ENCODE assay signal across 11 cellular contexts in genomic region chr22:42364641-42365336, GRCh38.
DNase-seq lines count a peak whose midpoint lies in the region; ATAC-seq, FAIRE-seq and TF ChIP-seq lines count a peak whose summit lies in the region.
"Had no signal": no experiment of that assay in that cellular context is flagged by ENCODE, and none has a peak within 500 bp of the region (broad histone marks: within the 10 kb centered on the region; RNA-seq: fewer than 3 reads in every experiment).

No MANE protein-coding gene starts in this region.

- no peaks in the 10 kb centered on the region for H3K36me3 Mint-ChIP-seq in astrocyte (ENCODE audit: low read depth, unreplicated experiment)

- TF ChIP-seq CTCF in HEK293 (tag by site-specific recombination; IDR thresholded peaks at IDR 0.05) (no peak), astrocyte (IDR thresholded peaks at IDR 0.05; ENCODE audit: insufficient read depth, low read depth, low read length) (no peak), gastrocnemius medialis (IDR thresholded peaks at IDR 0.05 in 4 of 5, conservative IDR thresholded peaks at IDR 0.05 in 1 of 5) (no peak)

- no peak overlapping the region for H3K4me3 Mint-ChIP-seq in astrocyte (ENCODE audit: unreplicated experiment)

- H3K4me3 ChIP-seq in HEK293 (ENCODE audit: low read depth, low read length), result no peak overlapping the region
- no peak overlapping the region for H3K4me3 ChIP-seq in astrocyte (ENCODE audit: insufficient read depth, low read depth, low read length)
- no peak overlapping the region for H3K4me3 ChIP-seq in gastrocnemius medialis
- H3K4me3 ChIP-seq: mucosa of descending colon had no signal

- H3K27me3 ChIP-seq in astrocyte (ENCODE audit: insufficient read depth, low read length) (peaks cover 26% of the 10 kb centered on the region), gastrocnemius medialis (peaks cover 10 to 18% (median 15%) of the 10 kb centered on the region in 3 donors)

- no peak for FAIRE-seq in astrocyte (lab: Jason Lieb, UNC)
- FAIRE-seq in frontal cortex (lab: Jason Lieb, UNC), result no peak

- H3K27ac ChIP-seq in HEK293 (ENCODE audit: extremely low read depth, low read depth, low read length), result peak overlapping the region; percentile 63
- no peak overlapping the region for H3K27ac ChIP-seq in astrocyte (ENCODE audit: low read depth, low read length)
- H3K27ac ChIP-seq in gastrocnemius medialis, result peak overlapping the region; percentile 27 to 50 (median 34)

- ATAC-seq in left ventricle myocardium superior, result peak; percentile 5
- no peak for ATAC-seq in gastrocnemius medialis
- ATAC-seq in HG02798 (IDR thresholded peaks at IDR 0.05; ENCODE audit: poor library complexity, unreplicated experiment), result no peak
- ATAC-seq in HG02610 (IDR thresholded peaks at IDR 0.05; ENCODE audit: unreplicated experiment), result no peak
- ATAC-seq: mucosa of descending colon had no signal

- peak overlapping the region; percentile 26 for H3K27ac Mint-ChIP-seq in astrocyte (ENCODE audit: unreplicated experiment)
- H3K27ac Mint-ChIP-seq: activated T-helper 2 cell treated with anti-CD3 and anti-CD28 coated beads, Interferon-gamma antibody, Interleukin-2, Interleukin-4, amounts not matched to agents 10 μg/mL and 5 μg/mL and 100 μg/mL, durations not matched to agents 14 hours and 24 hours and 36 hours had no signal

- H3K4me2 ChIP-seq in astrocyte (ENCODE audit: low read length), result peak overlapping the region; percentile 47

- TF ChIP-seq POLR2A in gastrocnemius medialis (IDR thresholded peaks at IDR 0.05), result no peak

- CTCF ChIA-PET in HEK293 (lab: Yijun Ruan, JAX), result interaction anchor here (0.6 to 1.5 kb wide), 7 partner anchors 9 to 1024 kb away, joined by 3 to 7 read pairs (median 4); no protein-coding TSS in a partner anchor

- peaks cover 23% of the 10 kb centered on the region for H3K4me1 ChIP-seq in HEK293 (ENCODE audit: control insufficient read depth, insufficient read depth, low read length)
- peaks cover 23% of the 10 kb centered on the region for H3K4me1 ChIP-seq in astrocyte (ENCODE audit: insufficient read depth, low read length)
- H3K4me1 ChIP-seq in gastrocnemius medialis, result peaks cover 11 to 16% of the 10 kb centered on the region in 2 donors

- H3K4me1 Mint-ChIP-seq in astrocyte (ENCODE audit: low read depth, unreplicated experiment), result peaks cover 5% of the 10 kb centered on the region

- DNase-seq in astrocyte (ENCODE audit: low read depth) (peak; percentile 28), left ventricle myocardium superior (no peak), gastrocnemius medialis (no peak), frontal cortex (ENCODE audit: low spot score in 2 of 2) (no peak)
- DNase-seq in central memory CD4-positive, alpha-beta T cell, result no peak
- DNase-seq: mucosa of descending colon, NCI-H774 had no signal

- POLR2A ChIA-PET in HEK293 (lab: Yijun Ruan, JAX), result interaction anchor here (0.7 kb wide), 1 partner anchor 65 kb away, joined by 4 read pairs; no protein-coding TSS in a partner anchor

- peaks cover 14% of the 10 kb centered on the region for H4K20me1 ChIP-seq in astrocyte (ENCODE audit: insufficient read depth, low read length)

- H3K79me2 ChIP-seq in astrocyte (ENCODE audit: insufficient read depth, low read length), result no peaks in the 10 kb centered on the region

- H3K27me3 Mint-ChIP-seq in astrocyte (ENCODE audit: low read depth, unreplicated experiment), result peaks cover 61% of the 10 kb centered on the region

- H2AFZ ChIP-seq in astrocyte (ENCODE audit: low read depth, low read length), result peak overlapping the region; percentile 16

- in situ Hi-C loops in gastrocnemius medialis (cut with MboI; ENCODE audit: low sequenced_read_pairs in 4 of 4), result no loop called here

- H3K36me3 ChIP-seq in HEK293 (ENCODE audit: control insufficient read depth in 2 of 2, insufficient read depth in 1 of 2, low read length in 2 of 2) (no peaks in the 10 kb centered on the region), astrocyte (ENCODE audit: insufficient read depth, low read length) (no peaks in the 10 kb centered on the region), gastrocnemius medialis (no peaks in the 10 kb centered on the region)

- intact Hi-C loops in left ventricle myocardium superior (cut with micrococcal nuclease), result no loop called here
- intact Hi-C loops in gastrocnemius medialis (cut with DNase I; ENCODE audit: low total_unique reads), result loop anchor here (5.0 kb wide), 1 partner anchor 292 kb away; the partner anchor contains the start of genes NAGA and PHETA2

- H3K9me3 ChIP-seq in HEK293 (ENCODE audit: control insufficient read depth, insufficient read depth, low read depth, low read length), result no peaks in the 10 kb centered on the region
- H3K9me3 ChIP-seq in astrocyte (ENCODE audit: insufficient read depth, low read depth, low read length), result no peaks in the 10 kb centered on the region
- no peaks in the 10 kb centered on the region for H3K9me3 ChIP-seq in gastrocnemius medialis
- H3K9me3 ChIP-seq: mucosa of descending colon had no signal

- H3K9ac ChIP-seq in astrocyte (ENCODE audit: low read length), result peak overlapping the region; percentile 0

- no peaks in the 10 kb centered on the region for H3K9me3 Mint-ChIP-seq in astrocyte (ENCODE audit: unreplicated experiment)
- H3K9me3 Mint-ChIP-seq: activated T-helper 2 cell treated with anti-CD3 and anti-CD28 coated beads, Interferon-gamma antibody, Interleukin-2, Interleukin-4, amounts not matched to agents 10 μg/mL and 5 μg/mL and 100 μg/mL, durations not matched to agents 14 hours and 24 hours and 36 hours had no signal

TF ChIP-seq in HEK293, 187 proteins besides CTCF, POLR2A, EP300 and RAD21 (continues in another document):
- peak; percentile 74 for TF ChIP-seq ZNF335 (tag by site-specific recombination; conservative IDR thresholded peaks at IDR 0.05)
- TF ChIP-seq ZNF488 (tag by site-specific recombination; IDR thresholded peaks at IDR 0.05), result no peak
- no peak for TF ChIP-seq ZBTB10 (tag by site-specific recombination; IDR thresholded peaks at IDR 0.05)
- 0 out of 2 replicates have a peak, but pooled peaks have one; percentile 19 for TF ChIP-seq ZNF362 (tag by site-specific recombination; IDR thresholded peaks at IDR 0.05)
- TF ChIP-seq ATF2 (tag by site-specific recombination; IDR thresholded peaks at IDR 0.05; ENCODE audit: low read depth), result peak; percentile 79
- no peak for TF ChIP-seq ZSCAN30 (tag by site-specific recombination; IDR thresholded peaks at IDR 0.05)
